ENCODE assay signal across 1 cellular context in genomic region chr6:17725083-17725482, GRCh38.
TF ChIP-seq lines count a peak whose summit lies in the region.

No MANE protein-coding gene starts in this region.

TF ChIP-seq in HepG2, 621 proteins besides CTCF, POLR2A, EP300 and RAD21 (continued from another document and continues in another):
- TF ChIP-seq, protein P1, sequence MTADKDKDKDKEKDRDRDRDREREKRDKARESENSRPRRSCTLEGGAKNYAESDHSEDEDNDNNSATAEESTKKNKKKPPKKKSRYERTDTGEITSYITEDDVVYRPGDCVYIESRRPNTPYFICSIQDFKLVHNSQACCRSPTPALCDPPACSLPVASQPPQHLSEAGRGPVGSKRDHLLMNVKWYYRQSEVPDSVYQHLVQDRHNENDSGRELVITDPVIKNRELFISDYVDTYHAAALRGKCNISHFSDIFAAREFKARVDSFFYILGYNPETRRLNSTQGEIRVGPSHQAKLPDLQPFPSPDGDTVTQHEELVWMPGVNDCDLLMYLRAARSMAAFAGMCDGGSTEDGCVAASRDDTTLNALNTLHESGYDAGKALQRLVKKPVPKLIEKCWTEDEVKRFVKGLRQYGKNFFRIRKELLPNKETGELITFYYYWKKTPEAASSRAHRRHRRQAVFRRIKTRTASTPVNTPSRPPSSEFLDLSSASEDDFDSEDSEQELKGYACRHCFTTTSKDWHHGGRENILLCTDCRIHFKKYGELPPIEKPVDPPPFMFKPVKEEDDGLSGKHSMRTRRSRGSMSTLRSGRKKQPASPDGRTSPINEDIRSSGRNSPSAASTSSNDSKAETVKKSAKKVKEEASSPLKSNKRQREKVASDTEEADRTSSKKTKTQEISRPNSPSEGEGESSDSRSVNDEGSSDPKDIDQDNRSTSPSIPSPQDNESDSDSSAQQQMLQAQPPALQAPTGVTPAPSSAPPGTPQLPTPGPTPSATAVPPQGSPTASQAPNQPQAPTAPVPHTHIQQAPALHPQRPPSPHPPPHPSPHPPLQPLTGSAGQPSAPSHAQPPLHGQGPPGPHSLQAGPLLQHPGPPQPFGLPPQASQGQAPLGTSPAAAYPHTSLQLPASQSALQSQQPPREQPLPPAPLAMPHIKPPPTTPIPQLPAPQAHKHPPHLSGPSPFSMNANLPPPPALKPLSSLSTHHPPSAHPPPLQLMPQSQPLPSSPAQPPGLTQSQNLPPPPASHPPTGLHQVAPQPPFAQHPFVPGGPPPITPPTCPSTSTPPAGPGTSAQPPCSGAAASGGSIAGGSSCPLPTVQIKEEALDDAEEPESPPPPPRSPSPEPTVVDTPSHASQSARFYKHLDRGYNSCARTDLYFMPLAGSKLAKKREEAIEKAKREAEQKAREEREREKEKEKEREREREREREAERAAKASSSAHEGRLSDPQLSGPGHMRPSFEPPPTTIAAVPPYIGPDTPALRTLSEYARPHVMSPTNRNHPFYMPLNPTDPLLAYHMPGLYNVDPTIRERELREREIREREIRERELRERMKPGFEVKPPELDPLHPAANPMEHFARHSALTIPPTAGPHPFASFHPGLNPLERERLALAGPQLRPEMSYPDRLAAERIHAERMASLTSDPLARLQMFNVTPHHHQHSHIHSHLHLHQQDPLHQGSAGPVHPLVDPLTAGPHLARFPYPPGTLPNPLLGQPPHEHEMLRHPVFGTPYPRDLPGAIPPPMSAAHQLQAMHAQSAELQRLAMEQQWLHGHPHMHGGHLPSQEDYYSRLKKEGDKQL (CRISPR knock-in tag; IDR thresholded peaks at IDR 0.05; ENCODE audit: low read depth): no peak; the same call in 1 of the 2 replicates
- TF ChIP-seq PRMT3 (CRISPR knock-in tag; IDR thresholded peaks at IDR 0.05; ENCODE audit: borderline replicate concordance, low read depth) (no peak), FOXO4 (CRISPR knock-in tag; conservative IDR thresholded peaks at IDR 0.05) (no peak), ZMYM4 (CRISPR knock-in tag; IDR thresholded peaks at IDR 0.05) (peak; percentile 59), PAWR (CRISPR knock-in tag; IDR thresholded peaks at IDR 0.05; ENCODE audit: borderline replicate concordance) (no peak), SIN3B (IDR thresholded peaks at IDR 0.05; ENCODE audit: low read length) (no peak), KDM4B (CRISPR knock-in tag; IDR thresholded peaks at IDR 0.05) (no peak), ZSCAN21 (CRISPR knock-in tag; IDR thresholded peaks at IDR 0.05; ENCODE audit: borderline replicate concordance) (no peak), ZUFSP (CRISPR knock-in tag; IDR thresholded peaks at IDR 0.05; ENCODE audit: borderline replicate concordance) (no peak), TBX3 (IDR thresholded peaks at IDR 0.05; ENCODE audit: borderline replicate concordance) (no peak), TCF12 (IDR thresholded peaks at IDR 0.05) (no peak), TCF12 (CRISPR knock-in tag; IDR thresholded peaks at IDR 0.05) (no peak), SP4 (CRISPR knock-in tag; IDR thresholded peaks at IDR 0.05) (peak; percentile 45; the same call in 1 of the 2 replicates), ZMAT3 (CRISPR knock-in tag; conservative IDR thresholded peaks at IDR 0.05) (no peak), TAF1 (CRISPR knock-in tag; IDR thresholded peaks at IDR 0.05) (peak; percentile 28; the same call in 1 of the 2 replicates), EEA1 (CRISPR knock-in tag; IDR thresholded peaks at IDR 0.05; ENCODE audit: borderline replicate concordance) (no peak), TBX2 (CRISPR knock-in tag; IDR thresholded peaks at IDR 0.05; ENCODE audit: borderline replicate concordance) (0 out of 2 replicates have a peak, but pooled peaks have one; percentile 20), ZNF768 (CRISPR knock-in tag; IDR thresholded peaks at IDR 0.05) (peak; percentile 33; the same call in 1 of the 2 replicates), ZNF468 (CRISPR knock-in tag; IDR thresholded peaks at IDR 0.05) (no peak), YEATS4 (CRISPR knock-in tag; IDR thresholded peaks at IDR 0.05; ENCODE audit: borderline replicate concordance) (no peak; the same call in 1 of the 2 replicates), ZNF749 (CRISPR knock-in tag; IDR thresholded peaks at IDR 0.05; ENCODE audit: borderline replicate concordance) (no peak)
- TF ChIP-seq, protein P2, sequence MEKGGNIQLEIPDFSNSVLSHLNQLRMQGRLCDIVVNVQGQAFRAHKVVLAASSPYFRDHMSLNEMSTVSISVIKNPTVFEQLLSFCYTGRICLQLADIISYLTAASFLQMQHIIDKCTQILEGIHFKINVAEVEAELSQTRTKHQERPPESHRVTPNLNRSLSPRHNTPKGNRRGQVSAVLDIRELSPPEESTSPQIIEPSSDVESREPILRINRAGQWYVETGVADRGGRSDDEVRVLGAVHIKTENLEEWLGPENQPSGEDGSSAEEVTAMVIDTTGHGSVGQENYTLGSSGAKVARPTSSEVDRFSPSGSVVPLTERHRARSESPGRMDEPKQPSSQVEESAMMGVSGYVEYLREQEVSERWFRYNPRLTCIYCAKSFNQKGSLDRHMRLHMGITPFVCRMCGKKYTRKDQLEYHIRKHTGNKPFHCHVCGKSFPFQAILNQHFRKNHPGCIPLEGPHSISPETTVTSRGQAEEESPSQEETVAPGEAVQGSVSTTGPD (CRISPR knock-in tag; IDR thresholded peaks at IDR 0.05): no peak
- TF ChIP-seq, protein P3, sequence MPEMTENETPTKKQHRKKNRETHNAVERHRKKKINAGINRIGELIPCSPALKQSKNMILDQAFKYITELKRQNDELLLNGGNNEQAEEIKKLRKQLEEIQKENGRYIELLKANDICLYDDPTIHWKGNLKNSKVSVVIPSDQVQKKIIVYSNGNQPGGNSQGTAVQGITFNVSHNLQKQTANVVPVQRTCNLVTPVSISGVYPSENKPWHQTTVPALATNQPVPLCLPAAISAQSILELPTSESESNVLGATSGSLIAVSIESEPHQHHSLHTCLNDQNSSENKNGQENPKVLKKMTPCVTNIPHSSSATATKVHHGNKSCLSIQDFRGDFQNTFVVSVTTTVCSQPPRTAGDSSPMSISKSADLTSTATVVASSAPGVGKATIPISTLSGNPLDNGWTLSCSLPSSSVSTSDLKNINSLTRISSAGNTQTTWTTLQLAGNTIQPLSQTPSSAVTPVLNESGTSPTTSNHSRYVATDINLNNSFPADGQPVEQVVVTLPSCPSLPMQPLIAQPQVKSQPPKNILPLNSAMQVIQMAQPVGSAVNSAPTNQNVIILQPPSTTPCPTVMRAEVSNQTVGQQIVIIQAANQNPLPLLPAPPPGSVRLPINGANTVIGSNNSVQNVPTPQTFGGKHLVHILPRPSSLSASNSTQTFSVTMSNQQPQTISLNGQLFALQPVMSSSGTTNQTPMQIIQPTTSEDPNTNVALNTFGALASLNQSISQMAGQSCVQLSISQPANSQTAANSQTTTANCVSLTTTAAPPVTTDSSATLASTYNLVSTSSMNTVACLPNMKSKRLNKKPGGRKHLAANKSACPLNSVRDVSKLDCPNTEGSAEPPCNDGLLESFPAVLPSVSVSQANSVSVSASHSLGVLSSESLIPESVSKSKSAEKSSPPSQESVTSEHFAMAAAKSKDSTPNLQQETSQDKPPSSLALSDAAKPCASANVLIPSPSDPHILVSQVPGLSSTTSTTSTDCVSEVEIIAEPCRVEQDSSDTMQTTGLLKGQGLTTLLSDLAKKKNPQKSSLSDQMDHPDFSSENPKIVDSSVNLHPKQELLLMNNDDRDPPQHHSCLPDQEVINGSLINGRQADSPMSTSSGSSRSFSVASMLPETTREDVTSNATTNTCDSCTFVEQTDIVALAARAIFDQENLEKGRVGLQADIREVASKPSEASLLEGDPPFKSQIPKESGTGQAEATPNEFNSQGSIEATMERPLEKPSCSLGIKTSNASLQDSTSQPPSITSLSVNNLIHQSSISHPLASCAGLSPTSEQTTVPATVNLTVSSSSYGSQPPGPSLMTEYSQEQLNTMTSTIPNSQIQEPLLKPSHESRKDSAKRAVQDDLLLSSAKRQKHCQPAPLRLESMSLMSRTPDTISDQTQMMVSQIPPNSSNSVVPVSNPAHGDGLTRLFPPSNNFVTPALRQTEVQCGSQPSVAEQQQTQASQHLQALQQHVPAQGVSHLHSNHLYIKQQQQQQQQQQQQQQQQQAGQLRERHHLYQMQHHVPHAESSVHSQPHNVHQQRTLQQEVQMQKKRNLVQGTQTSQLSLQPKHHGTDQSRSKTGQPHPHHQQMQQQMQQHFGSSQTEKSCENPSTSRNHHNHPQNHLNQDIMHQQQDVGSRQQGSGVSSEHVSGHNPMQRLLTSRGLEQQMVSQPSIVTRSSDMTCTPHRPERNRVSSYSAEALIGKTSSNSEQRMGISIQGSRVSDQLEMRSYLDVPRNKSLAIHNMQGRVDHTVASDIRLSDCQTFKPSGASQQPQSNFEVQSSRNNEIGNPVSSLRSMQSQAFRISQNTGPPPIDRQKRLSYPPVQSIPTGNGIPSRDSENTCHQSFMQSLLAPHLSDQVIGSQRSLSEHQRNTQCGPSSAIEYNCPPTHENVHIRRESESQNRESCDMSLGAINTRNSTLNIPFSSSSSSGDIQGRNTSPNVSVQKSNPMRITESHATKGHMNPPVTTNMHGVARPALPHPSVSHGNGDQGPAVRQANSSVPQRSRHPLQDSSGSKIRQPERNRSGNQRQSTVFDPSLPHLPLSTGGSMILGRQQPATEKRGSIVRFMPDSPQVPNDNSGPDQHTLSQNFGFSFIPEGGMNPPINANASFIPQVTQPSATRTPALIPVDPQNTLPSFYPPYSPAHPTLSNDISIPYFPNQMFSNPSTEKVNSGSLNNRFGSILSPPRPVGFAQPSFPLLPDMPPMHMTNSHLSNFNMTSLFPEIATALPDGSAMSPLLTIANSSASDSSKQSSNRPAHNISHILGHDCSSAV (CRISPR knock-in tag; IDR thresholded peaks at IDR 0.05; ENCODE audit: borderline replicate concordance): no peak
- TF ChIP-seq, protein P4, sequence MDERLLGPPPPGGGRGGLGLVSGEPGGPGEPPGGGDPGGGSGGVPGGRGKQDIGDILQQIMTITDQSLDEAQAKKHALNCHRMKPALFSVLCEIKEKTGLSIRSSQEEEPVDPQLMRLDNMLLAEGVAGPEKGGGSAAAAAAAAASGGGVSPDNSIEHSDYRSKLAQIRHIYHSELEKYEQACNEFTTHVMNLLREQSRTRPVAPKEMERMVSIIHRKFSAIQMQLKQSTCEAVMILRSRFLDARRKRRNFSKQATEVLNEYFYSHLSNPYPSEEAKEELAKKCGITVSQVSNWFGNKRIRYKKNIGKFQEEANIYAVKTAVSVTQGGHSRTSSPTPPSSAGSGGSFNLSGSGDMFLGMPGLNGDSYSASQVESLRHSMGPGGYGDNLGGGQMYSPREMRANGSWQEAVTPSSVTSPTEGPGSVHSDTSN (CRISPR knock-in tag; IDR thresholded peaks at IDR 0.05): no peak
- TF ChIP-seq, protein P5, sequence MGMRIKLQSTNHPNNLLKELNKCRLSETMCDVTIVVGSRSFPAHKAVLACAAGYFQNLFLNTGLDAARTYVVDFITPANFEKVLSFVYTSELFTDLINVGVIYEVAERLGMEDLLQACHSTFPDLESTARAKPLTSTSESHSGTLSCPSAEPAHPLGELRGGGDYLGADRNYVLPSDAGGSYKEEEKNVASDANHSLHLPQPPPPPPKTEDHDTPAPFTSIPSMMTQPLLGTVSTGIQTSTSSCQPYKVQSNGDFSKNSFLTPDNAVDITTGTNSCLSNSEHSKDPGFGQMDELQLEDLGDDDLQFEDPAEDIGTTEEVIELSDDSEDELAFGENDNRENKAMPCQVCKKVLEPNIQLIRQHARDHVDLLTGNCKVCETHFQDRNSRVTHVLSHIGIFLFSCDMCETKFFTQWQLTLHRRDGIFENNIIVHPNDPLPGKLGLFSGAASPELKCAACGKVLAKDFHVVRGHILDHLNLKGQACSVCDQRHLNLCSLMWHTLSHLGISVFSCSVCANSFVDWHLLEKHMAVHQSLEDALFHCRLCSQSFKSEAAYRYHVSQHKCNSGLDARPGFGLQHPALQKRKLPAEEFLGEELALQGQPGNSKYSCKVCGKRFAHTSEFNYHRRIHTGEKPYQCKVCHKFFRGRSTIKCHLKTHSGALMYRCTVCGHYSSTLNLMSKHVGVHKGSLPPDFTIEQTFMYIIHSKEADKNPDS (CRISPR knock-in tag; IDR thresholded peaks at IDR 0.05): no peak
- TF ChIP-seq, protein P6, sequence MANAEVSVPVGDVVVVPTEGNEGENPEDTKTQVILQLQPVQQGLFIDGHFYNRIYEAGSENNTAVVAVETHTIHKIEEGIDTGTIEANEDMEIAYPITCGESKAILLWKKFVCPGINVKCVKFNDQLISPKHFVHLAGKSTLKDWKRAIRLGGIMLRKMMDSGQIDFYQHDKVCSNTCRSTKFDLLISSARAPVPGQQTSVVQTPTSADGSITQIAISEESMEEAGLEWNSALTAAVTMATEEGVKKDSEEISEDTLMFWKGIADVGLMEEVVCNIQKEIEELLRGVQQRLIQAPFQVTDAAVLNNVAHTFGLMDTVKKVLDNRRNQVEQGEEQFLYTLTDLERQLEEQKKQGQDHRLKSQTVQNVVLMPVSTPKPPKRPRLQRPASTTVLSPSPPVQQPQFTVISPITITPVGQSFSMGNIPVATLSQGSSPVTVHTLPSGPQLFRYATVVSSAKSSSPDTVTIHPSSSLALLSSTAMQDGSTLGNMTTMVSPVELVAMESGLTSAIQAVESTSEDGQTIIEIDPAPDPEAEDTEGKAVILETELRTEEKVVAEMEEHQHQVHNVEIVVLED (CRISPR knock-in tag; IDR thresholded peaks at IDR 0.05; ENCODE audit: borderline replicate concordance): no peak
